Comparison of ENCODE assay signal across 8 cellular contexts in genomic region chr15:76058714-76059319, GRCh38. TPM values are rescaled to one million over a fixed set of nuclear protein-coding genes. Genes with fewer than 3 reads are reported as not detected.
DNase-seq lines count a peak whose midpoint lies in the region; ATAC-seq and TF ChIP-seq lines count a peak whose summit lies in the region.

No MANE protein-coding gene starts in this region.

- TF ChIP-seq CTCF in chondrocyte (IDR thresholded peaks at IDR 0.05): peak; percentile 48
- TF ChIP-seq CTCF in suprapubic skin (IDR thresholded peaks at IDR 0.05): no peak

- no peak overlapping the region for H3K27ac Mint-ChIP-seq in chondrocyte (ENCODE audit: unreplicated experiment)

- peak overlapping the region; percentile 73 for H3K4me3 Mint-ChIP-seq in chondrocyte (ENCODE audit: unreplicated experiment)

- ATAC-seq in GM18907 (IDR thresholded peaks at IDR 0.05; ENCODE audit: unreplicated experiment) (peak; percentile 15), HG02798 (IDR thresholded peaks at IDR 0.05; ENCODE audit: poor library complexity, unreplicated experiment) (no peak)

- H3K9me3 ChIP-seq in suprapubic skin: no peaks in the 10 kb centered on the region

- no peaks in the 10 kb centered on the region for H3K9me3 Mint-ChIP-seq in chondrocyte (ENCODE audit: low read depth)

- WGBS in suprapubic skin: 9% methylated on average over 18 of the region's 18 CpGs

- DNase-seq in Ammon's horn (ENCODE audit: low spot score) (peak; percentile 64), RPMI8226 (peak; percentile 40), chondrocyte (ENCODE audit: low spot score) (no peak), lung microvascular endothelial cell (ENCODE audit: low read depth in 2 of 2) (peak; percentile 17 to 34), suprapubic skin (ENCODE audit: low spot score in 2 of 2) (no peak), germinal center (ENCODE audit: low spot score) (no peak)

- no peak for TF ChIP-seq EP300 in suprapubic skin (IDR thresholded peaks at IDR 0.05)

- H3K4me3 ChIP-seq in suprapubic skin: peak overlapping the region; percentile 81

- no peak overlapping the region for H3K27ac ChIP-seq in suprapubic skin

- peaks cover 10% of the 10 kb centered on the region for H3K4me1 Mint-ChIP-seq in chondrocyte (ENCODE audit: low read depth)

- peaks cover 27% of the 10 kb centered on the region for H3K4me1 ChIP-seq in suprapubic skin

- no peaks in the 10 kb centered on the region for H3K36me3 ChIP-seq in suprapubic skin

- peaks cover 56% of the 10 kb centered on the region for H3K27me3 Mint-ChIP-seq in chondrocyte (ENCODE audit: low read depth)

- TF ChIP-seq POLR2A in suprapubic skin (IDR thresholded peaks at IDR 0.05): no peak

- H3K36me3 Mint-ChIP-seq in chondrocyte (ENCODE audit: low read depth): no peaks in the 10 kb centered on the region

- peaks cover 15% of the 10 kb centered on the region for H3K27me3 ChIP-seq in suprapubic skin

RNA-seq across cellular contexts. Expression of gene TMEM266, which starts 1.0 kb away (rescaled TPM):
- total RNA-seq in chondrocyte (0.20 to 1.1 TPM (median 0.23 TPM) in 3 replicates), lung microvascular endothelial cell (not detected in 2 replicates), suprapubic skin (1 to 10 TPM; 1.4 to 3.1 (median 2.3) TPM)

RNA-seq across cellular contexts. Expression of gene NRG4, which starts 46.6 kb away (rescaled TPM):
- total RNA-seq in chondrocyte (not detected in 3 replicates), lung microvascular endothelial cell (not detected in 2 replicates), suprapubic skin (1 to 10 TPM in 3 of 4 donors, under 1 TPM in 1; 0.17 to 4.6 (median 2.9) TPM)

Comparison
In these comparisons a context has a peak if more than half of its experiments do, and no peak if none do; other contexts are left out.
1. DNase-seq: peak in Ammon's horn (single experiment), RPMI8226 (single experiment) and lung microvascular endothelial cell (2 of 2); none in chondrocyte (single experiment), suprapubic skin (0 of 2) and germinal center (single experiment).